ENCODE assay signal across 21 cellular contexts in genomic region chr20:23664954-23665353, GRCh38. TPM values are rescaled to one million over a fixed set of nuclear protein-coding genes. Genes with fewer than 3 reads are reported as not detected.
DNase-seq lines count a peak whose midpoint lies in the region; ATAC-seq and TF ChIP-seq lines count a peak whose summit lies in the region.
"Had no signal": no experiment of that assay in that cellular context is flagged by ENCODE, and none has a peak within 500 bp of the region (broad histone marks: within the 10 kb centered on the region; RNA-seq: fewer than 3 reads in every experiment).

No MANE protein-coding gene starts in this region.

- H3K27me3 ChIP-seq in BLaER1 (no peaks in the 10 kb centered on the region), Caco-2 (replicated peaks; ENCODE audit: control insufficient read depth, insufficient read depth, low read length) (no peaks in the 10 kb centered on the region), esophagus muscularis mucosa (no peaks in the 10 kb centered on the region), upper lobe of right lung (no peaks in the 10 kb centered on the region)
- H3K27me3 ChIP-seq: BE2C; BLaER1 treated with 17β-estradiol and CSF1 and Interleukin-3, amounts not matched to agents 10 nM and 100 nM had no signal

- H3K36me3 ChIP-seq in BLaER1 = no peaks in the 10 kb centered on the region
- H3K36me3 ChIP-seq in Caco-2 (ENCODE audit: control insufficient read depth, insufficient read depth, low read length) = no peaks in the 10 kb centered on the region
- no peaks in the 10 kb centered on the region for H3K36me3 ChIP-seq in esophagus muscularis mucosa
- H3K36me3 ChIP-seq in upper lobe of right lung = no peaks in the 10 kb centered on the region
- H3K36me3 ChIP-seq: BE2C; BLaER1 treated with 17β-estradiol and CSF1 and Interleukin-3, amounts not matched to agents 10 nM and 100 nM had no signal

- no peaks in the 10 kb centered on the region for H4K20me1 ChIP-seq in BLaER1
- H4K20me1 ChIP-seq: BLaER1 treated with 17β-estradiol and CSF1 and Interleukin-3, amounts not matched to agents 10 nM and 100 nM had no signal

- CTCF ChIA-PET in Caco-2 (lab: Charles Lee) = no interaction called here

- H3K27ac Mint-ChIP-seq in Caco-2 (ENCODE audit: unreplicated experiment) = peak overlapping the region; percentile 12
- H3K27ac Mint-ChIP-seq: CD4-positive, alpha-beta T cell; CD8-positive, alpha-beta T cell had no signal

- no peak for ATAC-seq in upper lobe of right lung
- ATAC-seq: CD8-positive, alpha-beta T cell had no signal

- TF ChIP-seq CTCF in Caco-2 (IDR thresholded peaks at IDR 0.05; ENCODE audit: insufficient read depth in 1 of 2, low read depth in 1 of 2, low read length in 1 of 2, severe bottlenecking in 1 of 2, unreplicated experiment in 1 of 2) (no peak), esophagus muscularis mucosa (IDR thresholded peaks at IDR 0.05) (no peak), upper lobe of right lung (IDR thresholded peaks at IDR 0.05) (no peak)

- H3K4me1 ChIP-seq in BLaER1 (peaks cover 57% of the 10 kb centered on the region), Caco-2 (peaks cover 56% of the 10 kb centered on the region), esophagus muscularis mucosa (peaks cover 0 to 10% (median 6%) of the 10 kb centered on the region in 4 donors), upper lobe of right lung (no peaks in the 10 kb centered on the region)
- H3K4me1 ChIP-seq: BE2C had no signal

- H3K9me3 Mint-ChIP-seq in Caco-2 (ENCODE audit: unreplicated experiment) = no peaks in the 10 kb centered on the region
- H3K9me3 Mint-ChIP-seq: CD4-positive, alpha-beta T cell; CD8-positive, alpha-beta T cell had no signal

- no peak for TF ChIP-seq EP300 in esophagus muscularis mucosa (IDR thresholded peaks at IDR 0.05)

- DNase-seq in Caco-2 (no peak), esophagus muscularis mucosa (ENCODE audit: extremely low spot score) (peak; percentile 29), EL (no peak), upper lobe of right lung (no peak)
- DNase-seq in activated CD4-positive, alpha-beta T cell treated with anti-CD3 and anti-CD28 coated beads for 48 hours = no peak
- DNase-seq: 8988T; ACHN; BE2C; CD4-positive, alpha-beta T cell; CD8-positive, alpha-beta T cell; DMS 273 treated with DMSO at 0.1 percent for 48 hours; DMS153; DMS53; DMS79; DND-41; GF-D8 had no signal

- intact Hi-C loops in Caco-2 (cut with micrococcal nuclease; ENCODE audit: unreplicated experiment) = loop anchor here (5.0 to 10.0 kb wide), 3 partner anchors 90 to 332 kb away; partner anchors contain the start of gene CST1
- intact Hi-C loops in esophagus muscularis mucosa (cut with DNase I) = loop anchor here (10.0 kb wide), 1 partner anchor 220 kb away; no protein-coding TSS in a partner anchor
- intact Hi-C loops in upper lobe of right lung (cut with DNase I) = no loop called here

- H3K9ac ChIP-seq in BLaER1 = no peak overlapping the region
- H3K9ac ChIP-seq: BLaER1 treated with 17β-estradiol and CSF1 and Interleukin-3, amounts not matched to agents 10 nM and 100 nM had no signal

- H3K27ac ChIP-seq in BLaER1 (no peak overlapping the region), esophagus muscularis mucosa (replicated peaks in 1 of 4) (no peak overlapping the region), upper lobe of right lung (no peak overlapping the region)
- H3K27ac ChIP-seq: BLaER1 treated with 17β-estradiol and CSF1 and Interleukin-3, amounts not matched to agents 10 nM and 100 nM; C4-2B had no signal

- POLR2A ChIA-PET in Caco-2 (lab: Charles Lee) = no interaction called here

- no TSS peak for BruUV-seq in Caco-2 (replicated peaks; lab: Mats Ljungman, UMichigan)

- 94% methylated on average over 3 of the region's 3 CpGs for WGBS in esophagus muscularis mucosa

- H3K4me2 ChIP-seq in BLaER1 = 0 out of 2 replicates have a peak overlapping the region, but pooled peaks have one; percentile 14

- H3K4me3 Mint-ChIP-seq in Caco-2 (ENCODE audit: unreplicated experiment) = no peak overlapping the region
- H3K4me3 Mint-ChIP-seq: CD4-positive, alpha-beta T cell; CD8-positive, alpha-beta T cell had no signal

- no peak overlapping the region for H3K4me3 ChIP-seq in BLaER1
- no peak overlapping the region for H3K4me3 ChIP-seq in Caco-2 (ENCODE audit: low read depth, low read length)
- no peak overlapping the region for H3K4me3 ChIP-seq in esophagus muscularis mucosa
- H3K4me3 ChIP-seq in upper lobe of right lung = no peak overlapping the region
- H3K4me3 ChIP-seq: BLaER1 treated with 17β-estradiol and CSF1 and Interleukin-3, amounts not matched to agents 10 nM and 100 nM had no signal

- TF ChIP-seq POLR2A in esophagus muscularis mucosa (IDR thresholded peaks at IDR 0.05; ENCODE audit: low read depth) = no peak

- H3K4me1 Mint-ChIP-seq in Caco-2 (ENCODE audit: low read depth, unreplicated experiment) = peaks cover 43% of the 10 kb centered on the region

- peaks cover 6% of the 10 kb centered on the region for H3K36me3 Mint-ChIP-seq in Caco-2 (ENCODE audit: insufficient read depth, unreplicated experiment)
- H3K36me3 Mint-ChIP-seq: CD8-positive, alpha-beta T cell had no signal

- no peaks in the 10 kb centered on the region for H3K27me3 Mint-ChIP-seq in Caco-2 (ENCODE audit: insufficient read depth, unreplicated experiment)
- H3K27me3 Mint-ChIP-seq: CD4-positive, alpha-beta T cell had no signal

- no peaks in the 10 kb centered on the region for H3K9me3 ChIP-seq in BLaER1
- H3K9me3 ChIP-seq in Caco-2 = no peaks in the 10 kb centered on the region
- no peaks in the 10 kb centered on the region for H3K9me3 ChIP-seq in esophagus muscularis mucosa
- H3K9me3 ChIP-seq in upper lobe of right lung = no peaks in the 10 kb centered on the region
- H3K9me3 ChIP-seq: BE2C; BLaER1 treated with 17β-estradiol and CSF1 and Interleukin-3, amounts not matched to agents 10 nM and 100 nM had no signal

RNA-seq across cellular contexts. Expression of gene CST4, which starts 23.9 kb away (rescaled TPM):
- 2.7 and 4.2 TPM in 2 replicates for total RNA-seq in Caco-2 (2022)
- total RNA-seq in esophagus muscularis mucosa = not detected
- total RNA-seq in upper lobe of right lung = not detected
- total RNA-seq: A673; CD4-positive, alpha-beta T cell; CD8-positive, alpha-beta T cell; Daoy had no signal

RNA-seq across cellular contexts. Expression of gene CST3, which starts 27.2 kb away (rescaled TPM):
- total RNA-seq in Caco-2 (2022) (704 and 777 TPM in 2 replicates), esophagus muscularis mucosa (1,000 to 10,000 TPM; 1,253 to 2,184 (median 1,709) TPM), upper lobe of right lung (666 TPM)

RNA-seq across cellular contexts. Expression of gene CST9, which starts 59.2 kb away (rescaled TPM):
- total RNA-seq in Caco-2 (2022) (not detected in 2 replicates), esophagus muscularis mucosa (not detected), upper lobe of right lung (not detected)
- total RNA-seq: A673; CD4-positive, alpha-beta T cell; CD8-positive, alpha-beta T cell; Daoy had no signal
